In the genomic region with DNA sequence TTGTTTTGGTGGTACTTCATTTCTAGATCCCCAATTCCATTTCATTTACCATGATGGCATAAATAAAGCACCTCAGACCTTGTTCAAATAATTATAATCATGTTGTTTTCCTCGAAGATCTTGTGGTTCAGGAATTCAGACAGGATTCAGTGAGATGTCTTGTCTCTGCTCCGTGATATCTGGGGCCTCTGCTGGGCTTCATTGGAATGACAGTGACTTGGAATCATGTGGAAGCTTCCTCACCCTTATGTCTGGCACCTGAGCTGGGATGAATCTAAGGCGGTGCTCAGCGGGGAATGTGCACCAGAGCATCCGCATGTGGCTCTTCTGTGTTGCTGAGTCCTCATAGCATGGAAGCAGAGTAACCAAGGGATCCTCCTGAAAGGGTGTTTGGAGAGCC, we compare ENCODE assay signal across 20 cellular contexts.
DNase-seq lines count a peak whose midpoint lies in the region; ATAC-seq and TF ChIP-seq lines count a peak whose summit lies in the region.
"Had no signal": no experiment of that assay in that cellular context is flagged by ENCODE, and none has a peak within 500 bp of the region (broad histone marks: within the 10 kb centered on the region; RNA-seq: fewer than 3 reads in every experiment).

No MANE protein-coding gene starts in this region.

- DNase-seq in AG04449 (ENCODE audit: low read depth, low spot score) (no peak), HCT116 (ENCODE audit: low read depth, low spot score) (no peak), WERI-Rb-1 (peak; percentile 28), glomerular visceral epithelial cell (ENCODE audit: extremely low spot score) (peak; percentile 35), omental fat pad (ENCODE audit: low spot score) (no peak)
- DNase-seq: activated naive CD8-positive, alpha-beta T cell treated with anti-CD3 and anti-CD28 coated beads for 36 hours; AML-193; central memory CD4-positive, alpha-beta T cell; DMS 273 treated with DMSO at 0.1 percent for 48 hours; effector memory CD4-positive, alpha-beta T cell; KG1; NCI-H1436; NCI-H345; sigmoid colon; T-cell had no signal

- no peaks in the 10 kb centered on the region for H4K20me1 ChIP-seq in HCT116 (ENCODE audit: insufficient read depth)

- H3K4me2 ChIP-seq in HCT116 (ENCODE audit: low read length): no peak overlapping the region

- intact Hi-C loops in HCT116 (cut with micrococcal nuclease): no loop called here

- no peaks in the 10 kb centered on the region for H3K9me3 ChIP-seq in HCT116 (ENCODE audit: control insufficient read depth in 1 of 2, insufficient read depth in 1 of 2, low read depth in 1 of 2, low read length in 2 of 2)
- H3K9me3 ChIP-seq in WERI-Rb-1 (ENCODE audit: severe bottlenecking): no peaks in the 10 kb centered on the region
- H3K9me3 ChIP-seq: HAP-1, sigmoid colon had no signal

- H3K27me3 ChIP-seq in HCT116 (ENCODE audit: insufficient read depth, low read length): no peaks in the 10 kb centered on the region
- H3K27me3 ChIP-seq in WERI-Rb-1 (ENCODE audit: insufficient read depth, low read depth, severe bottlenecking): no peaks in the 10 kb centered on the region
- H3K27me3 ChIP-seq: sigmoid colon had no signal

- TF ChIP-seq POLR2A in HCT116 (IDR thresholded peaks at IDR 0.05; ENCODE audit: borderline replicate concordance, extremely low read depth, insufficient read depth, insufficient read length): no peak

- POLR2A ChIA-PET in AG04449 (lab: Yijun Ruan, JAX): no interaction called here
- POLR2A ChIA-PET in HCT116 (lab: Charles Lee): no interaction called here

- no peak overlapping the region for H3K9ac ChIP-seq in HCT116 (ENCODE audit: low read length)

- no peak overlapping the region for H2AFZ ChIP-seq in HCT116 (ENCODE audit: low read depth, low read length, poor library complexity, severe bottlenecking)

- ATAC-seq in HCT116: peak; percentile 73
- no peak for ATAC-seq in omental fat pad (ENCODE audit: low FRiP score)
- ATAC-seq in activated CD4-positive, CD25-positive, alpha-beta regulatory T cell treated with anti-CD3 and anti-CD28 coated beads, Interleukin-2, amount 50 U/mL, for 24 hours: no peak
- no peak for ATAC-seq in HG03457 (IDR thresholded peaks at IDR 0.05; ENCODE audit: unreplicated experiment)
- ATAC-seq in HG03442 (IDR thresholded peaks at IDR 0.05; ENCODE audit: unreplicated experiment): no peak
- ATAC-seq: stimulated activated effector memory CD8-positive, alpha-beta T cell treated with anti-CD3 and anti-CD28 coated beads, Interleukin-12 subunit alpha, Interleukin-12 subunit beta, amount 100 ng/mL, for 72 hours; T-cell had no signal

- BruUV-seq in HCT116 (replicated peaks; lab: Mats Ljungman, UMichigan): no TSS peak

- CTCF ChIA-PET in AG04449 (lab: Yijun Ruan, JAX): interaction anchor here (1.8 kb wide), 1 partner anchor 282 kb away, joined by 5 read pairs; no protein-coding TSS in a partner anchor
- CTCF ChIA-PET in HCT116 (lab: Charles Lee): no interaction called here

- H3K27ac ChIP-seq in HCT116 (ENCODE audit: low read depth, low read length): no peak overlapping the region
- H3K27ac ChIP-seq in WERI-Rb-1: no peak overlapping the region
- H3K27ac ChIP-seq: sigmoid colon had no signal

- no peaks in the 10 kb centered on the region for H3K4me1 ChIP-seq in HCT116 (ENCODE audit: control insufficient read depth in 1 of 2, insufficient read depth in 2 of 2, low read length in 2 of 2)
- H3K4me1 ChIP-seq: sigmoid colon had no signal

- no peaks in the 10 kb centered on the region for H3K36me3 ChIP-seq in HCT116 (ENCODE audit: control insufficient read depth in 1 of 2, insufficient read depth in 2 of 2, low read length in 2 of 2)
- H3K36me3 ChIP-seq in WERI-Rb-1: no peaks in the 10 kb centered on the region
- H3K36me3 ChIP-seq: HAP-1, sigmoid colon had no signal

- H3K9me2 ChIP-seq in HCT116 (ENCODE audit: insufficient read depth): no peaks in the 10 kb centered on the region

- RAD21 ChIA-PET in HCT116 (lab: Charles Lee; ENCODE audit: low non-redundant PET in 1 of 2, low total read pairs in 2 of 2, uncharacterized antibody in 2 of 2, unreplicated experiment in 2 of 2): no interaction called here

- H3K79me2 ChIP-seq in HCT116 (ENCODE audit: insufficient read depth, low read length): no peaks in the 10 kb centered on the region

- peak; percentile 21 for TF ChIP-seq CTCF in AG04449 (IDR thresholded peaks at IDR 0.05; ENCODE audit: insufficient read depth, low read length, missing control alignments)
- TF ChIP-seq CTCF in HCT116 (IDR thresholded peaks at IDR 0.05 in 2 of 3, conservative IDR thresholded peaks at IDR 0.05 in 1 of 3; ENCODE audit: borderline replicate concordance in 1 of 3, insufficient read depth in 1 of 3, low read depth in 2 of 3, low read length in 2 of 3): peak in 2 of 3 experiments; percentile 28 to 31; a peak in 1 of 6 replicates
- peak; percentile 35; the same call in 1 of the 2 replicates for TF ChIP-seq CTCF in WERI-Rb-1 (IDR thresholded peaks at IDR 0.05; ENCODE audit: low read depth, low read length)
- no peak for TF ChIP-seq CTCF in omental fat pad (IDR thresholded peaks at IDR 0.05)

- H3K4me3 ChIP-seq in AG04449 (ENCODE audit: low read depth, low read length): no peak overlapping the region
- no peak overlapping the region for H3K4me3 ChIP-seq in HCT116 (replicated peaks in 1 of 2; ENCODE audit: low read depth in 1 of 2, low read length in 2 of 2)
- no peak overlapping the region for H3K4me3 ChIP-seq in WERI-Rb-1 (ENCODE audit: low read depth, low read length)
- H3K4me3 ChIP-seq: HAP-1, sigmoid colon had no signal

- no peak for TF ChIP-seq RAD21 in HCT116 (IDR thresholded peaks at IDR 0.05; ENCODE audit: low read depth)

TF ChIP-seq in HCT116, 20 proteins besides CTCF, POLR2A, EP300 and RAD21:
- TF ChIP-seq, protein P1, sequence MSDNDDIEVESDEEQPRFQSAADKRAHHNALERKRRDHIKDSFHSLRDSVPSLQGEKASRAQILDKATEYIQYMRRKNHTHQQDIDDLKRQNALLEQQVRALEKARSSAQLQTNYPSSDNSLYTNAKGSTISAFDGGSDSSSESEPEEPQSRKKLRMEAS (IDR thresholded peaks at IDR 0.05): no peak
- TF ChIP-seq FOSL1 (IDR thresholded peaks at IDR 0.05; ENCODE audit: low read depth) (no peak), SIN3A (IDR thresholded peaks at IDR 0.05; ENCODE audit: low read depth) (no peak), CEBPB (IDR thresholded peaks at IDR 0.05; ENCODE audit: low read depth) (no peak), EZH2phosphoT487 (IDR thresholded peaks at IDR 0.05; ENCODE audit: borderline replicate concordance) (no peak), EGR1 (IDR thresholded peaks at IDR 0.05; ENCODE audit: low read depth) (no peak), JUND (IDR thresholded peaks at IDR 0.05) (no peak), TCF7L2 (IDR thresholded peaks at IDR 0.05; ENCODE audit: borderline replicate concordance, extremely low read depth, insufficient read depth, insufficient read length) (no peak)
- TF ChIP-seq, protein P2, sequence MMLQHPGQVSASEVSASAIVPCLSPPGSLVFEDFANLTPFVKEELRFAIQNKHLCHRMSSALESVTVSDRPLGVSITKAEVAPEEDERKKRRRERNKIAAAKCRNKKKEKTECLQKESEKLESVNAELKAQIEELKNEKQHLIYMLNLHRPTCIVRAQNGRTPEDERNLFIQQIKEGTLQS (IDR thresholded peaks at IDR 0.05): no peak
- TF ChIP-seq, protein P3, sequence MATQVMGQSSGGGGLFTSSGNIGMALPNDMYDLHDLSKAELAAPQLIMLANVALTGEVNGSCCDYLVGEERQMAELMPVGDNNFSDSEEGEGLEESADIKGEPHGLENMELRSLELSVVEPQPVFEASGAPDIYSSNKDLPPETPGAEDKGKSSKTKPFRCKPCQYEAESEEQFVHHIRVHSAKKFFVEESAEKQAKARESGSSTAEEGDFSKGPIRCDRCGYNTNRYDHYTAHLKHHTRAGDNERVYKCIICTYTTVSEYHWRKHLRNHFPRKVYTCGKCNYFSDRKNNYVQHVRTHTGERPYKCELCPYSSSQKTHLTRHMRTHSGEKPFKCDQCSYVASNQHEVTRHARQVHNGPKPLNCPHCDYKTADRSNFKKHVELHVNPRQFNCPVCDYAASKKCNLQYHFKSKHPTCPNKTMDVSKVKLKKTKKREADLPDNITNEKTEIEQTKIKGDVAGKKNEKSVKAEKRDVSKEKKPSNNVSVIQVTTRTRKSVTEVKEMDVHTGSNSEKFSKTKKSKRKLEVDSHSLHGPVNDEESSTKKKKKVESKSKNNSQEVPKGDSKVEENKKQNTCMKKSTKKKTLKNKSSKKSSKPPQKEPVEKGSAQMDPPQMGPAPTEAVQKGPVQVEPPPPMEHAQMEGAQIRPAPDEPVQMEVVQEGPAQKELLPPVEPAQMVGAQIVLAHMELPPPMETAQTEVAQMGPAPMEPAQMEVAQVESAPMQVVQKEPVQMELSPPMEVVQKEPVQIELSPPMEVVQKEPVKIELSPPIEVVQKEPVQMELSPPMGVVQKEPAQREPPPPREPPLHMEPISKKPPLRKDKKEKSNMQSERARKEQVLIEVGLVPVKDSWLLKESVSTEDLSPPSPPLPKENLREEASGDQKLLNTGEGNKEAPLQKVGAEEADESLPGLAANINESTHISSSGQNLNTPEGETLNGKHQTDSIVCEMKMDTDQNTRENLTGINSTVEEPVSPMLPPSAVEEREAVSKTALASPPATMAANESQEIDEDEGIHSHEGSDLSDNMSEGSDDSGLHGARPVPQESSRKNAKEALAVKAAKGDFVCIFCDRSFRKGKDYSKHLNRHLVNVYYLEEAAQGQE (IDR thresholded peaks at IDR 0.05; ENCODE audit: low read depth): no peak

Comparison
In these comparisons a context has a peak if more than half of its experiments do, and no peak if none do; other contexts are left out.
1. DNase-seq: peak in WERI-Rb-1 (single experiment) and glomerular visceral epithelial cell (single experiment); none in AG04449 (single experiment), HCT116 (single experiment) and omental fat pad (single experiment).
2. CTCF ChIP-seq: peak in AG04449 (single experiment), HCT116 (2 of 3) and WERI-Rb-1 (single experiment); none in omental fat pad (0 of 3).